Comparison of ENCODE assay signal across 8 cellular contexts in the genomic region with DNA sequence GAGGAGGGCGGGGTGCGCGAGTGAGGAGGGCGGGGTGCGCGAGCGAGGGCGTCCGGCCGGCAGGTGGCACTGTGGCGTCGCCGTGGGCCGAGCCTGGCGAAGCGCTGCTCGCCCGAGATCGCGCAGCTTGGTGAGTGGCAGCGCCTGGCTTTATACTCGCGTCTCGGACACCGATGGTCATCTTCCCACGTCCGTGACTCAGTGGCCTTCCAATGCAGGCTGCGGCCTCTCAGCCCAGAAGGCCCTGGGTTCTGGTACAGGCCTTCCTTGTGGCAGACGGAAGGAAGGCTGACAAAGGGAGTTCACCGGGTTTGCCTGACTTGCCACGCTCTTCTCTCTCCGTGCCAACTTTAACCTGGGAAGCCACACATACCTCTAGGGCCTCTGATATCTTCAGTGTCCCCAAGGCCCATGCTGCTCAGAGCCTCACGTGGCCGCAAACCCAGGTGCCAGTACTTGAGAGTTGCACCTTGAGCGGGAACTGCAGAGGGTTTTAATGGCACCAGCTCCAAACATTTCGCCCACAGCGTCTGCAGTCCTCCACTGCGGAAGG.
DNase-seq lines count a peak whose midpoint lies in the region; ATAC-seq and TF ChIP-seq lines count a peak whose summit lies in the region.

No MANE protein-coding gene starts in this region.

- H3K9me3 ChIP-seq in smooth muscle cell (replicated peaks; ENCODE audit: low read depth) = no peaks in the 10 kb centered on the region

- H3K4me2 ChIP-seq in smooth muscle cell = peak overlapping the region; percentile 84

- WGBS in smooth muscle cell (ENCODE audit: low lambda C conversion rate) = 3% methylated on average over 22 of the region's 38 CpGs

- H3K4me1 ChIP-seq in smooth muscle cell (ENCODE audit: low read depth) = no peaks in the 10 kb centered on the region

- peak; percentile 6 for DNase-seq in DMS53 treated with DMSO at 0.1 percent for 48 hours (lab: John Stamatoyannopoulos, UW; ENCODE audit: unreplicated experiment)
- peak; percentile 75 for DNase-seq in HuH-7 (ENCODE audit: low spot score)
- peak; percentile 44 to 82 for DNase-seq in T47D (ENCODE audit: low read depth in 1 of 2, low spot score in 1 of 2)
- DNase-seq in iPS-NIHi7 (ENCODE audit: extremely low spot score) = peak; percentile 62
- DNase-seq in smooth muscle cell (lab: John Stamatoyannopoulos, UW; ENCODE audit: unreplicated experiment) = peak; percentile 28
- DNase-seq in NCI-H524 treated with DMSO at 0.1 percent for 48 hours (lab: John Stamatoyannopoulos, UW) = no peak

- TF ChIP-seq CTCF in VCaP (conservative IDR thresholded peaks at IDR 0.05) (peak; percentile 73), smooth muscle cell (IDR thresholded peaks at IDR 0.05; ENCODE audit: borderline replicate concordance, insufficient read depth, poor library complexity, severe bottlenecking) (peak; percentile 62)

- peak; percentile 90 for ATAC-seq in GM21515 (IDR thresholded peaks at IDR 0.05; ENCODE audit: unreplicated experiment)

- H3K4me3 ChIP-seq in smooth muscle cell = peak overlapping the region; percentile 46

- peak overlapping the region; percentile 46; the same call in 1 of the 2 replicates for H3K27ac ChIP-seq in VCaP
- H3K27ac ChIP-seq in smooth muscle cell (ENCODE audit: low read depth) = no peak overlapping the region

- H3F3A ChIP-seq in smooth muscle cell (ENCODE audit: low read depth) = peaks cover 16% of the 10 kb centered on the region

- H4K20me1 ChIP-seq in smooth muscle cell (ENCODE audit: low read depth) = no peaks in the 10 kb centered on the region

- peak overlapping the region; percentile 88 for H2AFZ ChIP-seq in smooth muscle cell (ENCODE audit: low read depth)

- no peak overlapping the region for H3K9ac ChIP-seq in smooth muscle cell (ENCODE audit: low read depth)

- H3K36me3 ChIP-seq in smooth muscle cell (ENCODE audit: low read depth) = no peaks in the 10 kb centered on the region

- H3K27me3 ChIP-seq in smooth muscle cell (ENCODE audit: low read depth) = peaks cover 20% of the 10 kb centered on the region

- H3K79me2 ChIP-seq in smooth muscle cell (ENCODE audit: low read depth) = no peaks in the 10 kb centered on the region

- in situ Hi-C loops in T47D (cut with HindIII; ENCODE audit: low pct_unique_long_range_greater_than_20kb, low sequenced_read_pairs) = no loop called here
